7 cellular contexts compared by ENCODE assay signal in genomic region chr4:138689593-138689992, GRCh38.
"Had no signal": no experiment of that assay in that cellular context is flagged by ENCODE, and none has a peak within 500 bp of the region (broad histone marks: within the 10 kb centered on the region; RNA-seq: fewer than 3 reads in every experiment).

No MANE protein-coding gene starts in this region.

- H3K36me3 Mint-ChIP-seq: IgD-negative memory B cell had no signal

- H3K4me3 ChIP-seq: HAP-1 had no signal

- H3K9me3 ChIP-seq: HAP-1 had no signal

- H3K9me3 Mint-ChIP-seq: HFFc6, IgD-negative memory B cell had no signal

- ATAC-seq: HCT116 had no signal

- H3K4me1 Mint-ChIP-seq: IgD-negative memory B cell had no signal

- H3K9ac ChIP-seq: KMS-11 had no signal

- H3K4me3 Mint-ChIP-seq: HFFc6, IgD-negative memory B cell had no signal

- H3K36me3 ChIP-seq: HAP-1 had no signal

- H3K27ac Mint-ChIP-seq: HFFc6, IgD-negative memory B cell had no signal

- H3K4me1 ChIP-seq: HAP-1 had no signal

- H3K4me2 ChIP-seq: KMS-11 had no signal

- DNase-seq: GOT3, HFFc6, KBM-7 had no signal

- H3K27ac ChIP-seq: KMS-11 had no signal
